In the genomic region with DNA sequence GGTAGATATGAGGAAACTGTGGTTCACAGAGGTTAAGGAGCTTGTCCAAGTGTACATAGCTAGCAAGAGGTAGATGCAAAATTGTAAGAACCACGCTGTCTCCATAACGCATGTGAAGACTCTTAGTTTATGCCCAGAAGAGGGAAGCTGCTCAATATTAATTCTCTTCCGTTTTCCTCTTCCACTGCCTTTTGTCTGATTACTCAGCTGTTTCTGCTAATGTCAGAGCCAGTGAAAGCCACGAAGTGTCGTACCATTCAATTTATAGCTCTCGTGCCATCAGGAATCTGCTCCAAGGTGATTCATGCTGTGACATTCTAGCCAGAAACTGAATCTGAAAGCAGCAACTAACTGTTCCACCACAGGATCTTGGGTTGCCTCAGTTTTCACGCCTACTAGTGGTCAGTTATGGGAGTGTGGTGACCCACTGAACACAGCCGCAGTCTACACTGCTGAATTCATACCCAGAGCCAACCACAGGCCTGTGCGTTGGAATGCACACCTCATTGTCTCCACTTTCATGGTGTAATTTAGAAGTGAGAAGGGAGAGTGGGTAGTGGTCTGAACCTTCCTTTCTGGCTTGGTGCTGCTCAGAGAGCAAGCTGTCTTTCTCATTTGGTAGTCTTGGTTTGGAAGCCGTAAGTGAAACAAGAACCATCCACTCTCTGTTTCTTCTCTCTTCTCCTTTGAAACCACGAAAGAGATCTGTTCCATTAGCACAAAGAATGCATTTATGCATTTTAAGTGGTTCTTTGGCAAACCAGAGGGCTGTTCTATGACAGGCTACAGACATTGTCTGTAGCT, we compare ENCODE assay signal across 8 cellular contexts.
DNase-seq lines count a peak whose midpoint lies in the region; ATAC-seq and TF ChIP-seq lines count a peak whose summit lies in the region.

No MANE protein-coding gene starts in this region.

- no peak for TF ChIP-seq EP300 in sigmoid colon (IDR thresholded peaks at IDR 0.05)

- no peak for TF ChIP-seq POLR2A in heart left ventricle (IDR thresholded peaks at IDR 0.05)
- TF ChIP-seq POLR2A in sigmoid colon (IDR thresholded peaks at IDR 0.05): no peak
- no peak for TF ChIP-seq POLR2A in vagina (IDR thresholded peaks at IDR 0.05)

- peak; percentile 98 for ATAC-seq in GM19043 (IDR thresholded peaks at IDR 0.05; ENCODE audit: low read depth, unreplicated experiment)
- peak; percentile 98 for ATAC-seq in HG03175 (IDR thresholded peaks at IDR 0.05; ENCODE audit: unreplicated experiment)
- ATAC-seq in RWPE2 (ENCODE audit: low read depth): peak; percentile 36; the same call in 1 of the 3 replicates
- peak; percentile 70 to 88 (median 78) for ATAC-seq in heart left ventricle

- H3K4me1 ChIP-seq in RWPE2 (ENCODE audit: insufficient read depth, poor library complexity, severe bottlenecking): no peaks in the 10 kb centered on the region
- peaks cover 0 to 29% (median 0%) of the 10 kb centered on the region in 12 donors for H3K4me1 ChIP-seq in heart left ventricle
- H3K4me1 ChIP-seq in sigmoid colon: no peaks in the 10 kb centered on the region
- H3K4me1 ChIP-seq in vagina: no peaks in the 10 kb centered on the region

- H3K9me3 ChIP-seq in RWPE2 (ENCODE audit: severe bottlenecking): no peaks in the 10 kb centered on the region
- H3K9me3 ChIP-seq in heart left ventricle: no peaks in the 10 kb centered on the region
- no peaks in the 10 kb centered on the region for H3K9me3 ChIP-seq in sigmoid colon
- H3K9me3 ChIP-seq in vagina: no peaks in the 10 kb centered on the region

- WGBS in heart left ventricle, 4 donors: 55 to 59% (median 56%) methylated on average over 10 to 11 of the region's 11 CpGs
- 34 to 35% methylated on average over 11 of the region's 11 CpGs for WGBS in sigmoid colon, 2 donors

- H3K27ac ChIP-seq in RWPE2 (ENCODE audit: poor library complexity, severe bottlenecking): no peak overlapping the region
- peak overlapping the region in 1 of 12 donors; percentile 64 for H3K27ac ChIP-seq in heart left ventricle
- no peak overlapping the region for H3K27ac ChIP-seq in sigmoid colon
- H3K27ac ChIP-seq in vagina: no peak overlapping the region

- peak; percentile 26 for TF ChIP-seq CTCF in RWPE2 (IDR thresholded peaks at IDR 0.05; ENCODE audit: poor library complexity, severe bottlenecking)
- peak in 11 of 12 donors; percentile 28 to 61 (median 46) for TF ChIP-seq CTCF in heart left ventricle (IDR thresholded peaks at IDR 0.05)
- TF ChIP-seq CTCF in sigmoid colon (IDR thresholded peaks at IDR 0.05): peak in 2 of 4 experiments; percentile 14
- peak in 1 of 3 experiments; percentile 34 for TF ChIP-seq CTCF in vagina (IDR thresholded peaks at IDR 0.05)

- no peak overlapping the region for H3K4me3 ChIP-seq in RWPE2 (ENCODE audit: severe bottlenecking)
- peak overlapping the region in 3 of 12 donors; percentile 15 to 29 (median 24) for H3K4me3 ChIP-seq in heart left ventricle
- H3K4me3 ChIP-seq in sigmoid colon: no peak overlapping the region
- H3K4me3 ChIP-seq in vagina: no peak overlapping the region

- DNase-seq in C1 segment of cervical spinal cord (lab: John Stamatoyannopoulos, UW): peak in 10 of 14 donors; percentile 3 to 59 (median 34)
- no peak for DNase-seq in RWPE2 (ENCODE audit: low spot score)
- DNase-seq in activated naive CD4-positive, alpha-beta T cell treated with Interleukin-2 at 50 U/mL for 16 hours: peak; percentile 87
- DNase-seq in heart left ventricle: peak in 3 of 5 donors; percentile 11 to 28 (median 22)
- peak; percentile 62 for DNase-seq in sigmoid colon
- no peak for DNase-seq in vagina (ENCODE audit: extremely low spot score in 2 of 2)

- intact Hi-C loops in heart left ventricle (cut with DNase I): no loop called here
- intact Hi-C loops in sigmoid colon (cut with DNase I): no loop called here
- intact Hi-C loops in vagina (cut with DNase I): no loop called here

- H3K27me3 ChIP-seq in RWPE2 (ENCODE audit: insufficient read depth, poor library complexity, severe bottlenecking) (no peaks in the 10 kb centered on the region), heart left ventricle (no peaks in the 10 kb centered on the region), sigmoid colon (no peaks in the 10 kb centered on the region), vagina (no peaks in the 10 kb centered on the region)

- H3K36me3 ChIP-seq in RWPE2 (ENCODE audit: low read depth): no peaks in the 10 kb centered on the region
- H3K36me3 ChIP-seq in heart left ventricle: no peaks in the 10 kb centered on the region
- H3K36me3 ChIP-seq in sigmoid colon: no peaks in the 10 kb centered on the region
- no peaks in the 10 kb centered on the region for H3K36me3 ChIP-seq in vagina

Comparison
In these comparisons a context has a peak if more than half of its experiments do, and no peak if none do; other contexts are left out.
1. DNase-seq: peak in C1 segment of cervical spinal cord (10 of 14), activated naive CD4-positive, alpha-beta T cell treated with Interleukin-2 at 50 U/mL for 16 hours (single experiment), heart left ventricle (3 of 5) and sigmoid colon (single experiment); none in RWPE2 (single experiment) and vagina (0 of 2).
2. ATAC-seq: peak in every context shown above with its lines; median percentile 98 in GM19043; 98 in HG03175; 78 in heart left ventricle; 36 in RWPE2.